ENCODE assay signal across 11 cellular contexts in genomic region chr17:869067-869466, GRCh38.
DNase-seq lines count a peak whose midpoint lies in the region; ATAC-seq, FAIRE-seq and TF ChIP-seq lines count a peak whose summit lies in the region.
"Had no signal": no experiment of that assay in that cellular context is flagged by ENCODE, and none has a peak within 500 bp of the region (broad histone marks: within the 10 kb centered on the region; RNA-seq: fewer than 3 reads in every experiment).

No MANE protein-coding gene starts in this region.

- peaks cover 3% of the 10 kb centered on the region for H3K23me2 ChIP-seq in H9 (ENCODE audit: insufficient read length, low read depth, low read length, poor library complexity, severe bottlenecking)

- no peak overlapping the region for H2BK15ac ChIP-seq in H9 (ENCODE audit: low read depth, low read length)

- H2BK20ac ChIP-seq in H9 (ENCODE audit: low read depth, low read length, poor library complexity, severe bottlenecking), result no peak overlapping the region

- no peak overlapping the region for H3T11ph ChIP-seq in H9 (ENCODE audit: low read length)

- no peak overlapping the region for H3K4me3 ChIP-seq in lung
- H3K4me3 ChIP-seq: SK-N-MC had no signal

- H3K18ac ChIP-seq in H9 (ENCODE audit: insufficient read length, low read depth, low read length), result no peak overlapping the region

- H3K4ac ChIP-seq in H9 (ENCODE audit: low read depth, low read length), result no peak overlapping the region

- POLR2A ChIA-PET in activated CD4-positive, alpha-beta T cell treated with anti-CD3 and anti-CD28 coated beads, Interleukin-2, amount 10 ng/mL, durations not matched to agents 7 days and 5 days (lab: Charles Lee), result no interaction called here

- no peaks in the 10 kb centered on the region for H3K36me3 ChIP-seq in lung (ENCODE audit: control insufficient read depth in 2 of 2, insufficient read depth in 2 of 2, low read length in 2 of 2)

- no CpG with 5 or more reads among the region's 7 CpGs for WGBS in H9 (ENCODE audit: extremely low coverage, insufficient read length, low lambda C conversion rate)
- WGBS in lung, 2 donors, result 59 to 80% methylated on average over 7 of the region's 7 CpGs

- no peak overlapping the region for H2BK12ac ChIP-seq in H9 (ENCODE audit: insufficient read length, low read depth, low read length)

- H3K79me1 ChIP-seq in H9 (ENCODE audit: insufficient read depth, low read depth, low read length, poor library complexity, severe bottlenecking), result no peaks in the 10 kb centered on the region

- peaks cover 0 to 3% of the 10 kb centered on the region in 2 experiments; a peak in 1 of 5 replicates for H3K9me3 Mint-ChIP-seq in H9
- peaks cover 3% of the 10 kb centered on the region for H3K9me3 Mint-ChIP-seq in activated CD4-positive, alpha-beta T cell treated with anti-CD3 and anti-CD28 coated beads, Interleukin-2, amount 10 ng/mL, durations not matched to agents 7 days and 5 days

- H3K56ac ChIP-seq in H9 (ENCODE audit: insufficient read length, low read depth, low read length), result no peak overlapping the region

- ATAC-seq in lung (ENCODE audit: insufficient read depth, low FRiP score) (peak; percentile 70), GM18502 (IDR thresholded peaks at IDR 0.05; ENCODE audit: poor library complexity, unreplicated experiment) (no peak)
- ATAC-seq: naive thymus-derived CD4-positive, alpha-beta T cell had no signal

- DNase-seq in H9 (no peak), epithelial cell of prostate (ENCODE audit: low read depth, low spot score) (no peak), lung (ENCODE audit: low spot score) (no peak), stromal cell of bone marrow (ENCODE audit: low read depth) (peak; percentile 77), DMS 273 treated with DMSO at 0.1 percent for 48 hours (lab: John Stamatoyannopoulos, UW) (no peak), GM19239 (ENCODE audit: insufficient read length, low spot score) (no peak)
- no peak for DNase-seq in activated CD4-positive, alpha-beta T cell treated with anti-CD3 and anti-CD28 coated beads, Interleukin-2, amount 10 ng/mL, durations not matched to agents 7 days and 5 days
- DNase-seq: naive thymus-derived CD4-positive, alpha-beta T cell; NCI-H1092 treated with DMSO at 0.1 percent for 48 hours had no signal

- H3K27ac Mint-ChIP-seq in H9, result peak overlapping the region; percentile 24 to 49 (median 30); a peak in 3 of 7 replicates
- H3K27ac Mint-ChIP-seq in activated CD4-positive, alpha-beta T cell treated with anti-CD3 and anti-CD28 coated beads, Interleukin-2, amount 10 ng/mL, durations not matched to agents 7 days and 5 days, result no peak overlapping the region

- peaks cover 4% of the 10 kb centered on the region; the same call in 1 of the 2 replicates for H3K79me2 ChIP-seq in H9 (ENCODE audit: insufficient read depth, low read length)

- no peak overlapping the region for H2BK5ac ChIP-seq in H9 (ENCODE audit: insufficient read length, low read length)

- no peak overlapping the region for H2AK5ac ChIP-seq in H9 (ENCODE audit: insufficient read length, low read length)

- H4K5ac ChIP-seq in H9 (ENCODE audit: insufficient read length, low read depth, low read length), result no peak overlapping the region

- no peak overlapping the region for H3K4me3 Mint-ChIP-seq in H9
- H3K4me3 Mint-ChIP-seq in activated CD4-positive, alpha-beta T cell treated with anti-CD3 and anti-CD28 coated beads, Interleukin-2, amount 10 ng/mL, durations not matched to agents 7 days and 5 days, result no peak overlapping the region
- H3K4me3 Mint-ChIP-seq: naive thymus-derived CD4-positive, alpha-beta T cell had no signal

- no peak overlapping the region for H2AFZ ChIP-seq in H9 (ENCODE audit: low read length)

- TF ChIP-seq CTCF in H9 (conservative IDR thresholded peaks at IDR 0.05) (no peak), lung (IDR thresholded peaks at IDR 0.05; ENCODE audit: control extremely low read depth, extremely low read depth) (no peak)

- H3K27ac ChIP-seq in H9 (ENCODE audit: insufficient read length, low read depth, low read length) (no peak overlapping the region), epithelial cell of prostate (peak overlapping the region; percentile 80), lung (ENCODE audit: low read depth in 1 of 2, low read length in 1 of 2) (peak overlapping the region in 1 of 2 donors; percentile 51)
- H3K27ac ChIP-seq: SK-N-MC had no signal

- H4K8ac ChIP-seq in H9 (replicated peaks; ENCODE audit: insufficient read length, low read depth, low read length), result no peak overlapping the region

- no peak overlapping the region for H3K4me2 ChIP-seq in H9 (ENCODE audit: insufficient read depth, insufficient read length, low read length)

- H3K27me3 ChIP-seq in H9 (ENCODE audit: insufficient read depth, low read length) (no peaks in the 10 kb centered on the region), lung (ENCODE audit: control insufficient read depth, insufficient read depth) (no peaks in the 10 kb centered on the region)

- CTCF ChIA-PET in activated CD4-positive, alpha-beta T cell treated with anti-CD3 and anti-CD28 coated beads, Interleukin-2, amount 10 ng/mL, durations not matched to agents 7 days and 5 days (lab: Charles Lee), result interaction anchor here (0.7 to 1.2 kb wide), 3 partner anchors 8 to 16 kb away, joined by 3 to 4 read pairs (median 3); no protein-coding TSS in a partner anchor

- H3K23ac ChIP-seq in H9 (ENCODE audit: insufficient read length, low read depth, low read length), result no peak overlapping the region

- no peak overlapping the region for H2BK120ac ChIP-seq in H9 (ENCODE audit: low read depth, low read length, poor library complexity, severe bottlenecking)

- no peak for FAIRE-seq in GM19239 (lab: Jason Lieb, UNC)

- H4K91ac ChIP-seq in H9 (ENCODE audit: insufficient read length, low read depth, low read length), result no peak overlapping the region

- no peaks in the 10 kb centered on the region for H3K27me3 Mint-ChIP-seq in H9 (ENCODE audit: low read depth)
- H3K27me3 Mint-ChIP-seq in activated CD4-positive, alpha-beta T cell treated with anti-CD3 and anti-CD28 coated beads, Interleukin-2, amount 10 ng/mL, durations not matched to agents 7 days and 5 days, result peaks cover 16% of the 10 kb centered on the region

- H3K9ac ChIP-seq in H9 (ENCODE audit: extremely low read depth, insufficient read length, low read length), result no peak overlapping the region

- H3K36me3 Mint-ChIP-seq in H9 (ENCODE audit: insufficient read depth in 1 of 3, low read depth in 3 of 3), result peaks cover 6 to 28% (median 22%) of the 10 kb centered on the region in 3 experiments; a peak in 5 of 7 replicates
- no peaks in the 10 kb centered on the region for H3K36me3 Mint-ChIP-seq in activated CD4-positive, alpha-beta T cell treated with anti-CD3 and anti-CD28 coated beads, Interleukin-2, amount 10 ng/mL, durations not matched to agents 7 days and 5 days (ENCODE audit: low read depth)

- H3K14ac ChIP-seq in H9 (ENCODE audit: insufficient read depth, low read length), result no peak overlapping the region

- H3K9me3 ChIP-seq in H9 (ENCODE audit: control insufficient read depth, low read depth, low read length), result no peaks in the 10 kb centered on the region
- H3K9me3 ChIP-seq in lung (ENCODE audit: control insufficient read depth in 2 of 2, insufficient read depth in 1 of 2, low read length in 1 of 2), result no peaks in the 10 kb centered on the region

- H3K4me1 ChIP-seq in H9 (ENCODE audit: insufficient read depth, low read length), result no peaks in the 10 kb centered on the region
- peaks cover 0 to 11% of the 10 kb centered on the region in 2 donors for H3K4me1 ChIP-seq in lung (ENCODE audit: control insufficient read depth in 2 of 2, insufficient read depth in 2 of 2, low read length in 2 of 2)

- peaks cover 4 to 9% of the 10 kb centered on the region in 2 experiments; a peak in 3 of 4 replicates for H3K4me1 Mint-ChIP-seq in H9
- H3K4me1 Mint-ChIP-seq in activated CD4-positive, alpha-beta T cell treated with anti-CD3 and anti-CD28 coated beads, Interleukin-2, amount 10 ng/mL, durations not matched to agents 7 days and 5 days, result peaks cover 3% of the 10 kb centered on the region

- H4K20me1 ChIP-seq in H9 (ENCODE audit: control insufficient read depth, insufficient read depth, insufficient read length), result no peaks in the 10 kb centered on the region
